Comparison of ENCODE assay signal across 10 cellular contexts in the genomic region with DNA sequence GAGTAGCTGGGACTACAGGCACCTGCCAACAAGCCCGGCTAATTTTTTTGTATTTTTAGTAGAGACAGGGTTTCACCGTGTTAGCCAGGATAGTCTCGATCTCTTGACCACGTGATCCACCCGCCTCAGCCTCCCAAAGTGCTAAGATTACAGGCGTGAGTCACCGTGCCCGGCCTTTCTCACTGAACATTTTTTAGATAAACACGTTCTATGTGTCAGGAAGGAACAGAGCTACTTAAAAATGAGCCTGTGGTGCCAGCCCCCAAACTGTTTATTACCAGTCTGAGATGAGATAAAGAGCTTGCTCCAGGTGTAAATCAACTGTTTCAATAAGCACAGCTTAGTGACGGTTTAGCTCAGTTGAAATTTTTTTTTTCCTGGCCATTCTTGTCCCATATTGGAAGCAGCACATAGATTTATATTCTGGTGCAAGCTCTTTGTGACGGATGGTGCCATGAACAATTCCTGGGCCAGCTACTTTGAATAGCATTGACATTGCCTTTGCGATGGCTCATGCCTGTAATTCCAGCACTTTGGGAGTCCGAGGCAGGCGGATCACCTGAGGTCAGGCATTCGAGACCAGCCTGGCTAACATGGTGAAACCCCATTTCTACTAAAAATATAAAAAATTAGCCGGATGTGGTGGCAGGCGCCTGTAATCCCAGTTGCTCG. TPM values are rescaled to one million over a fixed set of nuclear protein-coding genes. Genes with fewer than 3 reads are reported as not detected.
A peak's percentile ranks its signal among the peaks of the same experiment; 100 is the strongest.
DNase-seq lines count a peak whose midpoint lies in the region; ATAC-seq, FAIRE-seq and TF ChIP-seq lines count a peak whose summit lies in the region.
"Not testable (repeated sequence)": the region's sequence is repeated elsewhere in the genome, so short reads cannot be mapped to it uniquely, and the experiment has no call there.
"Had no signal": no experiment of that assay in that cellular context is flagged by ENCODE, and none has a peak within 500 bp of the region (broad histone marks: within the 10 kb centered on the region; RNA-seq: fewer than 3 reads in every experiment).

No MANE protein-coding gene starts in this region.

- not testable (repeated sequence) for H4K5ac ChIP-seq in H1 (ENCODE audit: insufficient read length, low read depth, low read length)

- BruUV-seq in Panc1 (replicated peaks; lab: Mats Ljungman, UMichigan) = not testable (repeated sequence)

- not testable (repeated sequence) for H3K9ac ChIP-seq in H1 (replicated peaks in 1 of 4; ENCODE audit: extremely low read depth in 1 of 4, low read depth in 3 of 4, low read length in 3 of 4)

- not testable (repeated sequence) for H3K4ac ChIP-seq in H1 (replicated peaks; ENCODE audit: insufficient read length, low read depth, low read length)

- H3K27ac Mint-ChIP-seq in GM23338 = not testable (repeated sequence)

- not testable (repeated sequence) for H3K23ac ChIP-seq in H1 (ENCODE audit: insufficient read length)

- H3K4me1 ChIP-seq in GM23338 (ENCODE audit: insufficient read depth) (peaks cover 16% of the 10 kb centered on the region), Panc1 (ENCODE audit: control insufficient read depth, insufficient read depth, low read length) (peaks cover 42% of the 10 kb centered on the region), H1 (replicated peaks in 1 of 4; ENCODE audit: control insufficient read depth in 3 of 4, insufficient read depth in 4 of 4, low read length in 3 of 4) (peaks cover 5 to 22% (median 10%) of the 10 kb centered on the region in 4 experiments), cardiac muscle cell (ENCODE audit: low read depth) (peaks cover 30% of the 10 kb centered on the region), mesodermal cell (ENCODE audit: control insufficient read depth, insufficient read depth, low read length, poor library complexity, severe bottlenecking) (peaks cover 51% of the 10 kb centered on the region), sigmoid colon (peaks cover 3 to 71% (median 65%) of the 10 kb centered on the region in 4 donors), upper lobe of right lung (peaks cover 20% of the 10 kb centered on the region)

- in situ Hi-C loops in Panc1 (cut with HindIII; ENCODE audit: low pct_unique_long_range_greater_than_20kb, low sequenced_read_pairs) = not testable (repeated sequence)

- not testable (repeated sequence) for TF ChIP-seq POLR2A in H1 (IDR thresholded peaks at IDR 0.05; ENCODE audit: control extremely low read depth in 1 of 2, low read depth in 2 of 2, low read length in 2 of 2); sigmoid colon (IDR thresholded peaks at IDR 0.05)

- H2BK15ac ChIP-seq in H1 (ENCODE audit: low read length) = not testable (repeated sequence)

- peaks cover 27% of the 10 kb centered on the region for H3K4me1 Mint-ChIP-seq in GM23338

- not testable (repeated sequence) for ATAC-seq in GM23338
- ATAC-seq in Panc1 = 0 out of 2 replicates have a peak, but pooled peaks have one; percentile 16
- peak; percentile 8 for ATAC-seq in upper lobe of right lung

- H3K36me3 Mint-ChIP-seq in GM23338 (ENCODE audit: low read depth) = not testable (repeated sequence)

- 90% methylated on average over 18 of the region's 18 CpGs; no CpG with 5 or more reads in 1 of the 2 experiments for WGBS in H1 (ENCODE audit: extremely low coverage in 1 of 2, insufficient coverage in 1 of 2, insufficient read length in 1 of 2, insufficient replicate concordance in 2 of 2, low coverage in 1 of 2, low lambda C conversion rate in 2 of 2, missing lambda C conversion rate in 1 of 2), 2 experiments
- 81 to 89% methylated on average over 14 to 15 of the region's 18 CpGs for WGBS in mesodermal cell (ENCODE audit: insufficient coverage in 2 of 2), 2 experiments
- WGBS in sigmoid colon, 2 donors = 81 to 82% methylated on average over 18 of the region's 18 CpGs

- not testable (repeated sequence) for H3K79me2 ChIP-seq in GM23338 (replicated peaks; ENCODE audit: insufficient read depth); H1 (ENCODE audit: control insufficient read depth in 1 of 2, insufficient read depth in 2 of 2, low read length in 2 of 2)

- not testable (repeated sequence) for TF ChIP-seq RAD21 in H1 (IDR thresholded peaks at IDR 0.05 in 1 of 2, conservative IDR thresholded peaks at IDR 0.05 in 1 of 2; ENCODE audit: low read depth in 2 of 2, low read length in 2 of 2)

- 0 out of 2 replicates have a peak overlapping the region, but pooled peaks have one; percentile 84 for H2BK12ac ChIP-seq in H1 (ENCODE audit: low read depth, low read length)

- not testable (repeated sequence) for H3K27me3 ChIP-seq in GM23338 (ENCODE audit: insufficient read depth); Panc1 (ENCODE audit: control insufficient read depth, insufficient read depth, low read length); H1 (replicated peaks in 1 of 4; ENCODE audit: control insufficient read depth in 3 of 4, extremely low read depth in 1 of 4, insufficient read depth in 3 of 4, low read length in 3 of 4); cardiac muscle cell; sigmoid colon; upper lobe of right lung

- not testable (repeated sequence) for H3K4me2 ChIP-seq in GM23338; H1 (ENCODE audit: insufficient read depth in 1 of 2, low read depth in 2 of 2, low read length in 2 of 2)

- intact Hi-C loops in Panc1 (cut with micrococcal nuclease; ENCODE audit: unreplicated experiment); upper lobe of right lung (cut with DNase I): not testable (repeated sequence)
- intact Hi-C loops in sigmoid colon (cut with DNase I) = loop anchor here (2.0 to 10.0 kb wide), 2 partner anchors 46 to 78 kb away; no protein-coding TSS in a partner anchor

- POLR2A ChIA-PET in Panc1 (lab: Charles Lee) (interaction anchor here (1.2 kb wide), 2 partner anchors 12 to 13 kb away, joined by 3 to 7 read pairs; no protein-coding TSS in a partner anchor), H1 (lab: Charles Lee; ENCODE audit: partially characterized antibody) (interaction anchor here (0.8 to 4.7 kb wide), 8 partner anchors 10 to 60 kb away, joined by 3 to 36 read pairs (median 10); no protein-coding TSS in a partner anchor)

- H4K20me1 ChIP-seq in GM23338 (replicated peaks; ENCODE audit: insufficient read depth); H1 (replicated peaks in 1 of 2; ENCODE audit: control insufficient read depth in 1 of 2, insufficient read depth in 2 of 2, low read length in 2 of 2): not testable (repeated sequence)

- not testable (repeated sequence) for H3K56ac ChIP-seq in H1 (replicated peaks; ENCODE audit: insufficient read length, low read depth, low read length)

- not testable (repeated sequence) for FAIRE-seq in H1 (lab: Jason Lieb, UNC)

- H3K9me3 ChIP-seq in Panc1 (ENCODE audit: control insufficient read depth, insufficient read depth, low read depth, low read length); H1 (ENCODE audit: insufficient read depth in 2 of 2, low read depth in 1 of 2, low read length in 1 of 2); cardiac muscle cell (ENCODE audit: low read depth); mesodermal cell (ENCODE audit: control insufficient read depth, low read length); sigmoid colon; upper lobe of right lung: not testable (repeated sequence)

- H3K4me3 ChIP-seq in GM23338; Panc1 (ENCODE audit: low read depth in 2 of 2, low read length in 2 of 2); H1 (ENCODE audit: extremely low read depth in 1 of 4, insufficient read depth in 2 of 4, low read depth in 3 of 4, low read length in 4 of 4); cardiac muscle cell; mesodermal cell (ENCODE audit: extremely low read depth, insufficient read depth, low read length, poor library complexity, severe bottlenecking); upper lobe of right lung: not testable (repeated sequence)
- peak overlapping the region in 1 of 4 donors; percentile 3 for H3K4me3 ChIP-seq in sigmoid colon

- not testable (repeated sequence) for H3K79me1 ChIP-seq in H1 (ENCODE audit: low read depth, low read length)

- TF ChIP-seq EP300 in H1 (IDR thresholded peaks at IDR 0.05; ENCODE audit: borderline replicate concordance in 1 of 2, low read depth in 2 of 2, low read length in 2 of 2) = not testable (repeated sequence)
- TF ChIP-seq EP300 in sigmoid colon (IDR thresholded peaks at IDR 0.05) = peak in 2 of 4 donors; percentile 36 to 65

- not testable (repeated sequence) for DNase-seq in GM23338 (ENCODE audit: low spot score); Panc1 (ENCODE audit: low read depth, low spot score); H1 (ENCODE audit: low read depth in 1 of 2, low spot score in 2 of 2); upper lobe of right lung
- DNase-seq in amniotic epithelial cell (ENCODE audit: low read depth) (peak; percentile 90), cardiac muscle cell (ENCODE audit: low read depth in 1 of 2, low spot score in 1 of 2) (peak in 1 of 2 donors; percentile 80), sigmoid colon (peak; percentile 76)

- H3K18ac ChIP-seq in H1 (ENCODE audit: extremely low read depth, low read length) = not testable (repeated sequence)

- H2AK5ac ChIP-seq in H1 (ENCODE audit: low read depth, low read length) = not testable (repeated sequence)

- not testable (repeated sequence) for H3K23me2 ChIP-seq in H1 (ENCODE audit: low read depth, low read length)

- not testable (repeated sequence) for H3K9me3 Mint-ChIP-seq in GM23338

- not testable (repeated sequence) for TF ChIP-seq CTCF in GM23338 (conservative IDR thresholded peaks at IDR 0.05; ENCODE audit: low read depth in 2 of 2); Panc1 (IDR thresholded peaks at IDR 0.05); H1 (IDR thresholded peaks at IDR 0.05; ENCODE audit: control extremely low read depth in 1 of 3, insufficient read depth in 1 of 3, low read depth in 1 of 3, low read length in 3 of 3); cardiac muscle cell (IDR thresholded peaks at IDR 0.05; ENCODE audit: low read depth, low read length); sigmoid colon (IDR thresholded peaks at IDR 0.05); upper lobe of right lung (IDR thresholded peaks at IDR 0.05)

- not testable (repeated sequence) for H3K36me3 ChIP-seq in GM23338 (ENCODE audit: insufficient read depth); Panc1 (ENCODE audit: control insufficient read depth, insufficient read depth, low read length); H1 (ENCODE audit: control insufficient read depth in 2 of 4, insufficient read depth in 4 of 4, low read length in 3 of 4); cardiac muscle cell; mesodermal cell (ENCODE audit: control insufficient read depth, insufficient read depth, low read length); sigmoid colon; upper lobe of right lung

- 0 out of 2 replicates have a peak overlapping the region, but pooled peaks have one; percentile 29 for H2AFZ ChIP-seq in GM23338
- not testable (repeated sequence) for H2AFZ ChIP-seq in H1 (ENCODE audit: low read length)

- H3K9me2 ChIP-seq in GM23338 (ENCODE audit: insufficient read depth) = not testable (repeated sequence)

- not testable (repeated sequence) for H4K8ac ChIP-seq in H1 (ENCODE audit: extremely low read depth, insufficient read depth, low read length)

- peaks cover 15% of the 10 kb centered on the region for H3F3A ChIP-seq in GM23338 (replicated peaks; ENCODE audit: low read depth)

- not testable (repeated sequence) for H3K14ac ChIP-seq in H1 (ENCODE audit: insufficient read length)

- not testable (repeated sequence) for H2BK120ac ChIP-seq in H1 (replicated peaks; ENCODE audit: low read depth, low read length)

- H4K91ac ChIP-seq in H1 (replicated peaks; ENCODE audit: insufficient read length, low read length) = not testable (repeated sequence)

- 0 out of 2 replicates have a peak overlapping the region, but pooled peaks have one; percentile 23 for H2BK5ac ChIP-seq in H1 (ENCODE audit: low read depth, low read length)

- not testable (repeated sequence) for H2BK20ac ChIP-seq in H1 (ENCODE audit: low read length)

- H3K27ac ChIP-seq in GM23338 (ENCODE audit: low read depth) = peak overlapping the region; percentile 95
- H3K27ac ChIP-seq in Panc1 (ENCODE audit: low read length); H1 (ENCODE audit: low read depth, low read length); upper lobe of right lung: not testable (repeated sequence)
- peak overlapping the region; percentile 60 for H3K27ac ChIP-seq in cardiac muscle cell
- H3K27ac ChIP-seq in mesodermal cell (ENCODE audit: low read depth, low read length, severe bottlenecking) = peak overlapping the region; percentile 69
- H3K27ac ChIP-seq in sigmoid colon = peak overlapping the region; percentile 92 to 99 (median 96)

- not testable (repeated sequence) for H3K27me3 Mint-ChIP-seq in GM23338 (ENCODE audit: insufficient read depth, low read depth, poor library complexity)

- H3K4me3 Mint-ChIP-seq in GM23338 = not testable (repeated sequence)

- CTCF ChIA-PET in Panc1 (lab: Charles Lee) = not testable (repeated sequence)
- CTCF ChIA-PET in H1 (lab: Charles Lee; ENCODE audit: partially characterized antibody) = interaction anchor here (0.9 to 1.3 kb wide), 5 partner anchors 10 to 130 kb away, joined by 3 read pairs; no protein-coding TSS in a partner anchor

RNA-seq across cellular contexts. Expression of a gene that starts 6.0 kb away (rescaled TPM):
- total RNA-seq in GM23338 (2014; rRNA removed; shearing (Covaris generic)) = 47.8 and 70.8 TPM in 2 replicates
- polyA plus RNA-seq in GM23338 (2016; fragmentation: Nextera tagmentation; extraction: Ambion mirVana) = 13.3 and 14.9 TPM in 2 replicates
- 171 TPM for total RNA-seq in Panc1 (2021; ENCODE audit: unreplicated experiment)
- 324 TPM for polyA plus RNA-seq in Panc1 (2012; ENCODE audit: insufficient read length)
- total RNA-seq in H1 (2021; fragmentation: NEBNext Ultra II Directional; extraction: Animal tissue kit (Norgen Biotek cat#: 25700)) = 108 and 111 TPM in 2 replicates
- polyA plus RNA-seq in H1 (2011; rRNA removed) = 17.8 and 27.7 TPM in 2 replicates
- 17.0 TPM for polyA plus RNA-seq in H1 (2011; cell fraction: cytosol; rRNA removed)
- 113 TPM for polyA plus RNA-seq in H1 (2011; cell fraction: nucleus; rRNA removed)
- 41.0 to 91.2 TPM (median 79.8 TPM) in 4 replicates for polyA plus RNA-seq in H1 (2012, experiment 1 of 2)
- polyA plus RNA-seq in H1 (2012, experiment 2 of 2) = 63.7 TPM
- 65.5 TPM for polyA plus RNA-seq in H1 (2013, experiment 1 of 2)
- 40.5 TPM for polyA plus RNA-seq in H1 (2013, experiment 2 of 2)
- polyA minus RNA-seq in H1 (2011; rRNA and poly(A)+ RNA removed) = 27.8 and 28.3 TPM in 2 replicates
- polyA minus RNA-seq in H1 (2011; cell fraction: cytosol; rRNA and poly(A)+ RNA removed) = 68.4 TPM
- 87.7 TPM for polyA minus RNA-seq in H1 (2011; cell fraction: nucleus; rRNA and poly(A)+ RNA removed)
- 112 and 193 TPM in 2 replicates for total RNA-seq in cardiac muscle cell
- polyA plus RNA-seq in cardiac muscle cell = 62.3 and 96.2 TPM in 2 replicates
- polyA plus RNA-seq in mesodermal cell (2013, experiment 1 of 2) = 162 TPM
- 102 TPM for polyA plus RNA-seq in mesodermal cell (2013, experiment 2 of 2)
- total RNA-seq in sigmoid colon = 100 to 1,000 TPM in 3 of 4 donors, 10 to 100 TPM in 1; 66.3 to 761 (median 213) TPM
- 100 to 1,000 TPM in 1 of 3 donors, 10 to 100 TPM in 1, 1 to 10 TPM in 1; 6.0 to 104 (median 10.4) TPM for polyA plus RNA-seq in sigmoid colon
- 393 TPM for total RNA-seq in upper lobe of right lung

RNA-seq across cellular contexts. Expression of a gene that starts 33.7 kb away (rescaled TPM):
- total RNA-seq in GM23338 (2014; rRNA removed; shearing (Covaris generic)) = not detected in 2 replicates
- polyA plus RNA-seq in GM23338 (2016; fragmentation: Nextera tagmentation; extraction: Ambion mirVana) (not detected in 2 replicates), H1 (2011; rRNA removed) (not detected in 2 replicates), cardiac muscle cell (not detected in 2 replicates), sigmoid colon (1 to 10 TPM in 2 of 3 donors, under 1 TPM in 1; 0.20 to 6.9 (median 6.0) TPM)
- total RNA-seq in Panc1 (2021; ENCODE audit: unreplicated experiment) (3.4 TPM), cardiac muscle cell (not detected in 2 replicates), sigmoid colon (not detected), upper lobe of right lung (not detected)
- not detected for polyA plus RNA-seq in Panc1 (2012; ENCODE audit: insufficient read length)
- not detected in 2 replicates for total RNA-seq in H1 (2021; fragmentation: NEBNext Ultra II Directional; extraction: Animal tissue kit (Norgen Biotek cat#: 25700))
- not detected for polyA plus RNA-seq in H1 (2011; cell fraction: cytosol; rRNA removed)
- not detected for polyA plus RNA-seq in H1 (2011; cell fraction: nucleus; rRNA removed)
- polyA plus RNA-seq in H1 (2012, experiment 1 of 2) = not detected in 4 replicates
- polyA plus RNA-seq in H1 (2012, experiment 2 of 2) = not detected
- polyA plus RNA-seq in H1 (2013, experiment 1 of 2) = not detected
- polyA plus RNA-seq in H1 (2013, experiment 2 of 2) = not detected
- not detected in 2 replicates for polyA minus RNA-seq in H1 (2011; rRNA and poly(A)+ RNA removed)
- not detected for polyA minus RNA-seq in H1 (2011; cell fraction: cytosol; rRNA and poly(A)+ RNA removed)
- polyA minus RNA-seq in H1 (2011; cell fraction: nucleus; rRNA and poly(A)+ RNA removed) = not detected
- not detected for polyA plus RNA-seq in mesodermal cell (2013, experiment 1 of 2)
- polyA plus RNA-seq in mesodermal cell (2013, experiment 2 of 2) = not detected
- total RNA-seq: glomerular endothelial cell had no signal
- polyA plus RNA-seq: ovary had no signal

RNA-seq across cellular contexts. Expression of a gene that starts 58.4 kb away (rescaled TPM):
- not detected in 2 replicates for total RNA-seq in GM23338 (2014; rRNA removed; shearing (Covaris generic))
- polyA plus RNA-seq in GM23338 (2016; fragmentation: Nextera tagmentation; extraction: Ambion mirVana) (not detected in 2 replicates), H1 (2011; rRNA removed) (0.09 TPM in 1 of 2 replicates, not detected in the other), cardiac muscle cell (not detected in 2 replicates), sigmoid colon (10 to 100 TPM in 1 of 3 donors, 1 to 10 TPM in 1, under 1 TPM in 1; 0.54 to 13.8 (median 6.0) TPM)
- total RNA-seq in Panc1 (2021; ENCODE audit: unreplicated experiment) (5.9 TPM), cardiac muscle cell (not detected in 2 replicates), sigmoid colon (not detected), upper lobe of right lung (not detected)
- not detected for polyA plus RNA-seq in Panc1 (2012; ENCODE audit: insufficient read length)
- not detected in 2 replicates for total RNA-seq in H1 (2021; fragmentation: NEBNext Ultra II Directional; extraction: Animal tissue kit (Norgen Biotek cat#: 25700))
- polyA plus RNA-seq in H1 (2011; cell fraction: cytosol; rRNA removed) = not detected
- not detected for polyA plus RNA-seq in H1 (2011; cell fraction: nucleus; rRNA removed)
- polyA plus RNA-seq in H1 (2012, experiment 1 of 2) = not detected in 4 replicates
- polyA plus RNA-seq in H1 (2012, experiment 2 of 2) = not detected
- polyA plus RNA-seq in H1 (2013, experiment 1 of 2) = not detected
- not detected for polyA plus RNA-seq in H1 (2013, experiment 2 of 2)
- not detected in 2 replicates for polyA minus RNA-seq in H1 (2011; rRNA and poly(A)+ RNA removed)
- not detected for polyA minus RNA-seq in H1 (2011; cell fraction: cytosol; rRNA and poly(A)+ RNA removed)
- not detected for polyA minus RNA-seq in H1 (2011; cell fraction: nucleus; rRNA and poly(A)+ RNA removed)
- polyA plus RNA-seq in mesodermal cell (2013, experiment 1 of 2) = not detected
- not detected for polyA plus RNA-seq in mesodermal cell (2013, experiment 2 of 2)
- total RNA-seq: glomerular endothelial cell had no signal
